Comparison of ENCODE assay signal across 7 cellular contexts in the genomic region with DNA sequence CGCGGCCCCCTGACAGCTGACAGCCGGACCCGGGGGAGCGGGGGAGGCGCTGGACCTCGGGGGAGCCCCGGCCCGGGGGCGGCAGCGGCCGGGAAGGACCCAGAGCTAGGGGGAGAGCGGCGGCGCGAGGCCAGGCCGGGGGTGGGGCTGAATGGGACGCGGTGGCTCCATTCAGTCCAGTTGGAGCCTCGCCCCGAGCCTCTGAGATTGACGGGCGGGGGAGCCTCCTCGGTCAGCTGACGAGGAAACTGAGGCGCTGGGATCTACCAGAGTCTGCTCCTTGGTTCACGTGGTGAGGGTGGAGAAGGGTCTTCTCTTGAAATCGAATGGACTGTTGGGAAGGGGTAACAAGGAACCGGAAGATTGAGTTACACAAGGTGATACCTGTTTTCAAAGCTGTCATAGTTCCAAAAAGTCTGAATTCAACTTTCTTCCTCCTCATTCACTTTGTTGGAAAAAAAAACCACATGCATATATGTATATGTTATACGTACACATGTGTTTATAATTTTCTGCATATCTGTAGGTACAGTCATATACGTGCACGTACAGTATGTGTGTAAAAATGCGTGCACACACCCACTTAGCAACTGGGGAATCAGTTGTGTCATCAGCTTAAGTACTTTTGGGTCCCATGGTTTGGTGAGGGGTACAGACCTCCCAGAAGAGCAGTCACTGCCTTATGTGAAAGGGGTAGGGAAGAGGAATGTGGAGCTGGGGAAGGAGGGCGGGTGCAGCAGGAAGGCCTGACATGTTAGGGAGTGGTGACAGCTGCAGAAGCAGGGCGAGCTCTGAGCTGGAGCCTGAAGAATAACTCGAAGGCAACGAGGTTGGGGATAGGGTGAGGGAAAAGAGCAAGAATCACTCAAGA.
DNase-seq lines count a peak whose midpoint lies in the region; ATAC-seq lines count a peak whose summit lies in the region.
"Had no signal": no experiment of that assay in that cellular context is flagged by ENCODE, and none has a peak within 500 bp of the region (broad histone marks: within the 10 kb centered on the region; RNA-seq: fewer than 3 reads in every experiment).

No MANE protein-coding gene starts in this region.

- H3K4me1 ChIP-seq in neuron (ENCODE audit: insufficient read depth, low read length), result peaks cover 14% of the 10 kb centered on the region
- H3K4me1 ChIP-seq: foreskin keratinocyte had no signal

- H3K27ac ChIP-seq in caudate nucleus (ENCODE audit: low read depth, low read length), result peak overlapping the region; percentile 82
- H3K27ac ChIP-seq: foreskin keratinocyte had no signal

- peaks cover 4% of the 10 kb centered on the region for H3K36me3 ChIP-seq in neuron (ENCODE audit: insufficient read depth, low read length)

- peak overlapping the region; percentile 68 for H3K4me3 ChIP-seq in neuron (ENCODE audit: low read length)

- no peaks in the 10 kb centered on the region for H3K27me3 ChIP-seq in neuron (ENCODE audit: insufficient read depth, low read length)
- H3K27me3 ChIP-seq: foreskin keratinocyte had no signal

- no peaks in the 10 kb centered on the region for H3K9me3 ChIP-seq in neuron (ENCODE audit: low read length)

- DNase-seq in HuH-7 (ENCODE audit: low spot score) (peak; percentile 23), caudate nucleus (lab: John Stamatoyannopoulos, UW) (peak in 31 of 61 donors; percentile 19 to 83 (median 58)), NK-92 (lab: John Stamatoyannopoulos, UW; ENCODE audit: unreplicated experiment) (no peak)
- no peak for DNase-seq in activated CD4-positive, CD25-positive, alpha-beta regulatory T cell (lab: John Stamatoyannopoulos, UW)

- ATAC-seq in GM19023 (IDR thresholded peaks at IDR 0.05; ENCODE audit: unreplicated experiment), result no peak

- H2AFZ ChIP-seq in neuron (ENCODE audit: low read depth, low read length), result peak overlapping the region; percentile 70

Comparison
In these comparisons a context has a peak if more than half of its experiments do, and no peak if none do; other contexts are left out.
1. DNase-seq: peak in HuH-7 (single experiment) and caudate nucleus (31 of 61); none in NK-92 (single experiment) and activated CD4-positive, CD25-positive, alpha-beta regulatory T cell (0 of 4).